ENCODE assay signal across 17 cellular contexts in the genomic region with DNA sequence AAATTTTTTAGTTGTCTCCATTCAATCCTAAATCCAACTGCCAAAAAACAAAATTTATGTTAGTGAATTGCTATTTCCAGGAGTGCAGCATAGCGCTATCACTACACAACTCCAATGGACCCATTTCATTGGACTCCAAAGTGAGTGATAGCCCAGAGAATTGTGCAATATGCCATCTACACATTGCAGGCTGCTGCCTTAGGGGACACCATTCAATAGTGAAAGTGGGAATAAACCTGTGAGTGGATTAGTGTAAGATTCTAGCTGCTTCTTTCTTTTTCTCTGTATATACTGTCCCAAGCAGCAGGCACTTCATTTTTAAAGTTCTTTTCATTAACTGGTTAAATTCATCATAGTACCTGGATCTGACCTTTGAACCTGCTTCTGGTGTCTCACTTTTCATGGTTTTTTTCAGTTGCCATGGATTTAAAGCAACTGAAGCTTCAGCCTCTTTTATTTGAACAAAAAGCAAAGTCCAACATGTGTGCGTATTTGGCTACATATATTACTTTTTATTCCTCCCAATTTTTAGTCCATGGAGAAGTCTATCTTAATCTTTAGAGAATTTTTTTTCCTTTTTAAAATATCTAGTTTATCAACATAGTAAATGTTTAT.
A peak's percentile ranks its signal among the peaks of the same experiment; 100 is the strongest.
DNase-seq lines count a peak whose midpoint lies in the region; FAIRE-seq and TF ChIP-seq lines count a peak whose summit lies in the region.
"Had no signal": no experiment of that assay in that cellular context is flagged by ENCODE, and none has a peak within 500 bp of the region (broad histone marks: within the 10 kb centered on the region; RNA-seq: fewer than 3 reads in every experiment).

No MANE protein-coding gene starts in this region.

- H3K4me1 ChIP-seq in H1 (replicated peaks in 1 of 4; ENCODE audit: control insufficient read depth in 3 of 4, insufficient read depth in 4 of 4, low read length in 3 of 4) (no peaks in the 10 kb centered on the region), liver (ENCODE audit: control insufficient read depth in 4 of 4, insufficient read depth in 4 of 4, low read length in 3 of 4) (peaks cover 0 to 5% (median 2%) of the 10 kb centered on the region in 4 donors)
- H3K4me1 ChIP-seq: BLaER1 treated with 17β-estradiol and CSF1 and Interleukin-3, amounts not matched to agents 10 nM and 100 nM had no signal

- TF ChIP-seq RAD21 in H1 (IDR thresholded peaks at IDR 0.05 in 1 of 2, conservative IDR thresholded peaks at IDR 0.05 in 1 of 2; ENCODE audit: low read depth in 2 of 2, low read length in 2 of 2), result no peak
- peak in 1 of 2 donors; percentile 18 for TF ChIP-seq RAD21 in liver (IDR thresholded peaks at IDR 0.05)

- no peak overlapping the region for H2AFZ ChIP-seq in H1 (ENCODE audit: low read length)
- H2AFZ ChIP-seq: GM23338 had no signal

- H3K14ac ChIP-seq in H1 (ENCODE audit: insufficient read length), result no peak overlapping the region

- H3K79me1 ChIP-seq in H1 (ENCODE audit: low read depth, low read length), result no peaks in the 10 kb centered on the region

- H3K9ac ChIP-seq in H1 (replicated peaks in 1 of 4; ENCODE audit: extremely low read depth in 1 of 4, low read depth in 3 of 4, low read length in 3 of 4) (no peak overlapping the region), liver (ENCODE audit: low read depth in 1 of 2, low read length in 2 of 2) (no peak overlapping the region)
- H3K9ac ChIP-seq: BLaER1 treated with 17β-estradiol and CSF1 and Interleukin-3, amounts not matched to agents 10 nM and 100 nM had no signal

- no peak overlapping the region for H4K8ac ChIP-seq in H1 (ENCODE audit: extremely low read depth, insufficient read depth, low read length)

- no peak overlapping the region for H3K4ac ChIP-seq in H1 (replicated peaks; ENCODE audit: insufficient read length, low read depth, low read length)

- POLR2A ChIA-PET in H1 (lab: Charles Lee; ENCODE audit: partially characterized antibody), result no interaction called here

- DNase-seq in H54 (ENCODE audit: insufficient read length, low spot score) (no peak), HuH-7.5 (ENCODE audit: low spot score) (peak; percentile 5), H1 (ENCODE audit: low read depth in 1 of 2, low spot score in 2 of 2) (no peak), DMS 273 treated with DMSO at 0.1 percent for 48 hours (lab: John Stamatoyannopoulos, UW) (no peak)
- DNase-seq in activated T-cell treated with anti-CD3 and anti-CD28 coated beads, Interleukin-2, amount 50 U/mL, for 48 hours, result no peak
- no peak for DNase-seq in activated naive CD4-positive, alpha-beta T cell treated with Interleukin-2 at 50 U/mL for 16 hours
- DNase-seq: Calu3; CD8-positive, alpha-beta T cell; DMS79; GDM1; H9; KG1 had no signal

- FAIRE-seq in H54 (lab: Jason Lieb, UNC), result peak; percentile 11
- no peak for FAIRE-seq in H1 (lab: Jason Lieb, UNC)
- FAIRE-seq: GM12892, GM18507 had no signal

- no peak overlapping the region for H2BK5ac ChIP-seq in H1 (ENCODE audit: low read depth, low read length)

- H2AK5ac ChIP-seq in H1 (ENCODE audit: low read depth, low read length), result no peak overlapping the region

- no peak overlapping the region for H4K5ac ChIP-seq in H1 (ENCODE audit: insufficient read length, low read depth, low read length)

- H3K23ac ChIP-seq in H1 (ENCODE audit: insufficient read length), result no peak overlapping the region

- no peaks in the 10 kb centered on the region for H4K20me1 ChIP-seq in H1 (replicated peaks in 1 of 2; ENCODE audit: control insufficient read depth in 1 of 2, insufficient read depth in 2 of 2, low read length in 2 of 2)
- H4K20me1 ChIP-seq: BLaER1 treated with 17β-estradiol and CSF1 and Interleukin-3, amounts not matched to agents 10 nM and 100 nM had no signal

- no peak overlapping the region for H3K27ac ChIP-seq in H1 (ENCODE audit: low read depth, low read length)
- no peak overlapping the region for H3K27ac ChIP-seq in liver (ENCODE audit: low read depth in 1 of 2, low read length in 2 of 2)
- H3K27ac ChIP-seq: BLaER1 treated with 17β-estradiol and CSF1 and Interleukin-3, amounts not matched to agents 10 nM and 100 nM had no signal

- no peaks in the 10 kb centered on the region for H3K36me3 ChIP-seq in H1 (ENCODE audit: control insufficient read depth in 2 of 4, insufficient read depth in 4 of 4, low read length in 3 of 4)
- H3K36me3 ChIP-seq in liver (ENCODE audit: control insufficient read depth in 4 of 4, insufficient read depth in 3 of 4, low read depth in 1 of 4, low read length in 3 of 4), result no peaks in the 10 kb centered on the region
- H3K36me3 ChIP-seq: BLaER1 treated with 17β-estradiol and CSF1 and Interleukin-3, amounts not matched to agents 10 nM and 100 nM had no signal

- H3K4me2 ChIP-seq in H1 (ENCODE audit: insufficient read depth in 1 of 2, low read depth in 2 of 2, low read length in 2 of 2), result no peak overlapping the region
- H3K4me2 ChIP-seq: BLaER1 treated with 17β-estradiol and CSF1 and Interleukin-3, amounts not matched to agents 10 nM and 100 nM; GM23338 had no signal

- WGBS in H1 (ENCODE audit: extremely low coverage in 1 of 2, insufficient coverage in 1 of 2, insufficient read length in 1 of 2, insufficient replicate concordance in 2 of 2, low coverage in 1 of 2, low lambda C conversion rate in 2 of 2, missing lambda C conversion rate in 1 of 2), 2 experiments, result 89% methylated on average over 2 of the region's 2 CpGs; no CpG with 5 or more reads in 1 of the 2 experiments
- 53% methylated on average over 2 of the region's 2 CpGs for WGBS in liver

- H3K4me3 ChIP-seq in H1 (ENCODE audit: extremely low read depth in 1 of 4, insufficient read depth in 2 of 4, low read depth in 3 of 4, low read length in 4 of 4) (no peak overlapping the region), liver (ENCODE audit: low read depth in 1 of 3, low read length in 3 of 3) (peak overlapping the region in 2 of 3 donors; percentile 8 to 12)
- H3K4me3 ChIP-seq: BLaER1 treated with 17β-estradiol and CSF1 and Interleukin-3, amounts not matched to agents 10 nM and 100 nM; GM23338 had no signal

- H4K91ac ChIP-seq in H1 (replicated peaks; ENCODE audit: insufficient read length, low read length), result no peak overlapping the region

- TF ChIP-seq EP300 in H1 (IDR thresholded peaks at IDR 0.05; ENCODE audit: borderline replicate concordance in 1 of 2, low read depth in 2 of 2, low read length in 2 of 2), result no peak

- no peaks in the 10 kb centered on the region for H3K23me2 ChIP-seq in H1 (ENCODE audit: low read depth, low read length)

- no peak overlapping the region for H2BK15ac ChIP-seq in H1 (ENCODE audit: low read length)

- H3K18ac ChIP-seq in H1 (ENCODE audit: extremely low read depth, low read length), result no peak overlapping the region

- H3K9me3 ChIP-seq in H1 (ENCODE audit: insufficient read depth in 2 of 2, low read depth in 1 of 2, low read length in 1 of 2) (no peaks in the 10 kb centered on the region), liver (ENCODE audit: control insufficient read depth in 4 of 4, low read length in 3 of 4) (no peaks in the 10 kb centered on the region)
- H3K9me3 ChIP-seq: BLaER1 treated with 17β-estradiol and CSF1 and Interleukin-3, amounts not matched to agents 10 nM and 100 nM had no signal

- no peak overlapping the region for H2BK12ac ChIP-seq in H1 (ENCODE audit: low read depth, low read length)

- H3K56ac ChIP-seq in H1 (replicated peaks; ENCODE audit: insufficient read length, low read depth, low read length), result no peak overlapping the region

- no peak overlapping the region for H2BK20ac ChIP-seq in H1 (ENCODE audit: low read length)

- TF ChIP-seq CTCF in H1 (IDR thresholded peaks at IDR 0.05; ENCODE audit: control extremely low read depth in 1 of 3, insufficient read depth in 1 of 3, low read depth in 1 of 3, low read length in 3 of 3) (no peak), liver (IDR thresholded peaks at IDR 0.05; ENCODE audit: low read depth, low read length, missing input control) (no peak)

- H3K27me3 ChIP-seq in H1 (replicated peaks in 1 of 4; ENCODE audit: control insufficient read depth in 3 of 4, extremely low read depth in 1 of 4, insufficient read depth in 3 of 4, low read length in 3 of 4), result no peaks in the 10 kb centered on the region
- no peaks in the 10 kb centered on the region for H3K27me3 ChIP-seq in liver (ENCODE audit: control insufficient read depth in 4 of 4, insufficient read depth in 4 of 4, low read length in 3 of 4)
- H3K27me3 ChIP-seq: BLaER1 treated with 17β-estradiol and CSF1 and Interleukin-3, amounts not matched to agents 10 nM and 100 nM had no signal

- no peak overlapping the region for H2BK120ac ChIP-seq in H1 (replicated peaks; ENCODE audit: low read depth, low read length)

- TF ChIP-seq POLR2A in H54 (IDR thresholded peaks at IDR 0.05; ENCODE audit: low read depth, low read length), result no peak
- no peak for TF ChIP-seq POLR2A in H1 (IDR thresholded peaks at IDR 0.05; ENCODE audit: control extremely low read depth in 1 of 2, low read depth in 2 of 2, low read length in 2 of 2)

- CTCF ChIA-PET in H1 (lab: Charles Lee; ENCODE audit: partially characterized antibody), result interaction anchor here (1.4 kb wide), 1 partner anchor 70 kb away, joined by 3 read pairs; no protein-coding TSS in a partner anchor

- H3K79me2 ChIP-seq in H1 (ENCODE audit: control insufficient read depth in 1 of 2, insufficient read depth in 2 of 2, low read length in 2 of 2), result no peaks in the 10 kb centered on the region

TF ChIP-seq in H1, 55 proteins besides CTCF, POLR2A, EP300 and RAD21 (continues in another document):
- no peak for TF ChIP-seq JUND (IDR thresholded peaks at IDR 0.05; ENCODE audit: low read length)
- TF ChIP-seq, protein P1, sequence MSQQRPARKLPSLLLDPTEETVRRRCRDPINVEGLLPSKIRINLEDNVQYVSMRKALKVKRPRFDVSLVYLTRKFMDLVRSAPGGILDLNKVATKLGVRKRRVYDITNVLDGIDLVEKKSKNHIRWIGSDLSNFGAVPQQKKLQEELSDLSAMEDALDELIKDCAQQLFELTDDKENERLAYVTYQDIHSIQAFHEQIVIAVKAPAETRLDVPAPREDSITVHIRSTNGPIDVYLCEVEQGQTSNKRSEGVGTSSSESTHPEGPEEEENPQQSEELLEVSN (IDR thresholded peaks at IDR 0.05), result no peak
- TF ChIP-seq YY1 (IDR thresholded peaks at IDR 0.05; ENCODE audit: low read depth, low read length), result no peak
- peak; percentile 39; the same call in 1 of the 2 replicates for TF ChIP-seq CEBPB (IDR thresholded peaks at IDR 0.05; ENCODE audit: low read depth, low read length)

TF ChIP-seq in liver, 16 proteins besides CTCF, POLR2A, EP300 and RAD21:
- TF ChIP-seq SP1 (IDR thresholded peaks at IDR 0.05), result peak; percentile 51
- TF ChIP-seq, protein P2, sequence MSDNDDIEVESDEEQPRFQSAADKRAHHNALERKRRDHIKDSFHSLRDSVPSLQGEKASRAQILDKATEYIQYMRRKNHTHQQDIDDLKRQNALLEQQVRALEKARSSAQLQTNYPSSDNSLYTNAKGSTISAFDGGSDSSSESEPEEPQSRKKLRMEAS (IDR thresholded peaks at IDR 0.05), result peak; percentile 26
- TF ChIP-seq HNF4A (conservative IDR thresholded peaks at IDR 0.05), result peak; percentile 85 to 87
- peak; percentile 9 to 21 for TF ChIP-seq RXRA (IDR thresholded peaks at IDR 0.05)
- TF ChIP-seq NR2F2 (IDR thresholded peaks at IDR 0.05), result no peak
- peak; percentile 25 for TF ChIP-seq YY1 (IDR thresholded peaks at IDR 0.05)
- TF ChIP-seq HNF4G (IDR thresholded peaks at IDR 0.05), result no peak

Comparison
In these comparisons a context has a peak if more than half of its experiments do, and no peak if none do; other contexts are left out.
1. H3K4me3 ChIP-seq: peak in liver (2 of 3); none in H1 (0 of 4).